Comparison of ENCODE assay signal across 18 cellular contexts in the genomic region with DNA sequence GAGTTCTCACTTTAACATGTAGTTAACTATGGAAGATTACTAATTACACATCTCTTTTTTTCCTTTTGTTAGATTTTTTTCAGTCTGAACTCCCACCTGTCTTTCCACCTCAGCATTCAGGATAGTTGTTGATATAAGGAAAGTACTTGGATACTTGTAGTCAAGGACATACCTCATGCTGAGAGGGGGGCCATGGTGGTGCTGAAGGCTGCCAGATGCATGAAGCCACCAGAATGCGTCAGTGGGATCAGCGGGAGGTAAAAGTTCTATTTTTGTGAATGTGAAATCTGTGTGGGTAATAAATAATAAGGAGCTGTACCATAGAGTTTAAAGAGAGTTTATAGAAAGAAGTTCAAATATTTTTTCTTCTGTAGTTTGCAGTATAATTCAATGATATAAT. TPM values are rescaled to one million over a fixed set of nuclear protein-coding genes. Genes with fewer than 3 reads are reported as not detected.
DNase-seq lines count a peak whose midpoint lies in the region; ATAC-seq, FAIRE-seq and TF ChIP-seq lines count a peak whose summit lies in the region.
"Had no signal": no experiment of that assay in that cellular context is flagged by ENCODE, and none has a peak within 500 bp of the region (broad histone marks: within the 10 kb centered on the region; RNA-seq: fewer than 3 reads in every experiment).

No MANE protein-coding gene starts in this region.

- POLR2A ChIA-PET in WTC11 (lab: Charles Lee): no interaction called here

- FAIRE-seq in H54 (lab: Jason Lieb, UNC): no peak
- FAIRE-seq: A549, HepG2 had no signal

- no peak overlapping the region for H3K27ac Mint-ChIP-seq in WTC11
- H3K27ac Mint-ChIP-seq in activated naive CD8-positive, alpha-beta T cell treated with anti-CD3 and anti-CD28 coated beads for 36 hours: no peak overlapping the region
- H3K27ac Mint-ChIP-seq: CD4-positive, CD25-positive, alpha-beta regulatory T cell; T-helper 1 cell treated with Interleukin-12 subunit alpha and Interleukin-12 subunit beta and Interleukin-4 antibody, amounts not matched to agents 30 μg/mL and 1 μg/mL, for 36 hours had no signal

- ATAC-seq in WTC11: 0 out of 2 replicates have a peak, but pooled peaks have one; percentile 24
- ATAC-seq: A549, HepG2, PC-3 had no signal

- H3K4me3 Mint-ChIP-seq in WTC11: no peak overlapping the region
- no peak overlapping the region for H3K4me3 Mint-ChIP-seq in activated naive CD8-positive, alpha-beta T cell treated with anti-CD3 and anti-CD28 coated beads for 36 hours
- H3K4me3 Mint-ChIP-seq: CD4-positive, CD25-positive, alpha-beta regulatory T cell; T-helper 1 cell treated with Interleukin-12 subunit alpha and Interleukin-12 subunit beta and Interleukin-4 antibody, amounts not matched to agents 30 μg/mL and 1 μg/mL, for 36 hours had no signal

- TF ChIP-seq POLR2A in H54 (IDR thresholded peaks at IDR 0.05; ENCODE audit: low read depth, low read length): no peak

- peaks cover 6% of the 10 kb centered on the region for H3K9me3 Mint-ChIP-seq in WTC11
- H3K9me3 Mint-ChIP-seq in activated naive CD8-positive, alpha-beta T cell treated with anti-CD3 and anti-CD28 coated beads for 36 hours: no peaks in the 10 kb centered on the region
- H3K9me3 Mint-ChIP-seq: T-helper 1 cell treated with Interleukin-12 subunit alpha and Interleukin-12 subunit beta and Interleukin-4 antibody, amounts not matched to agents 30 μg/mL and 1 μg/mL, for 36 hours had no signal

- TF ChIP-seq CTCF in WTC11 (IDR thresholded peaks at IDR 0.05): no peak

- CTCF ChIA-PET in WTC11 (lab: Charles Lee): no interaction called here

- peak; percentile 72 for DNase-seq in NCI-H748 (lab: John Stamatoyannopoulos, UW; ENCODE audit: unreplicated experiment)
- DNase-seq in NCI-H748 treated with DMSO at 0.1 percent for 48 hours (lab: John Stamatoyannopoulos, UW): no peak
- DNase-seq in NCI-H2171 (lab: John Stamatoyannopoulos, UW): peak; percentile 22
- DNase-seq in WTC11 (ENCODE audit: low spot score): peak; percentile 15
- DNase-seq in activated naive CD8-positive, alpha-beta T cell treated with anti-CD3 and anti-CD28 coated beads for 36 hours: no peak
- no peak for DNase-seq in activated CD4-positive, alpha-beta T cell treated with anti-CD3 and anti-CD28 coated beads, Interleukin-2, amount 50 U/mL, for 48 hours
- no peak for DNase-seq in COLO829 (ENCODE audit: low spot score)
- DNase-seq in H54 (ENCODE audit: insufficient read length, low spot score): no peak
- DNase-seq: AML-193; CD4-positive, CD25-positive, alpha-beta regulatory T cell; GOT3; MG63; NCI-H1105 treated with DMSO at 0.1 percent for 48 hours; NCI-H2081 treated with DMSO at 0.1 percent for 48 hours; PC-3 had no signal

- H3K27me3 Mint-ChIP-seq in WTC11 (ENCODE audit: low read depth): no peaks in the 10 kb centered on the region
- H3K27me3 Mint-ChIP-seq in activated naive CD8-positive, alpha-beta T cell treated with anti-CD3 and anti-CD28 coated beads for 36 hours: no peaks in the 10 kb centered on the region
- H3K27me3 Mint-ChIP-seq: CD4-positive, CD25-positive, alpha-beta regulatory T cell had no signal

- no peaks in the 10 kb centered on the region for H3K36me3 Mint-ChIP-seq in WTC11
- no peaks in the 10 kb centered on the region for H3K36me3 Mint-ChIP-seq in activated naive CD8-positive, alpha-beta T cell treated with anti-CD3 and anti-CD28 coated beads for 36 hours
- H3K36me3 Mint-ChIP-seq: CD4-positive, CD25-positive, alpha-beta regulatory T cell had no signal

- peaks cover 5% of the 10 kb centered on the region for H3K4me1 Mint-ChIP-seq in WTC11
- no peaks in the 10 kb centered on the region for H3K4me1 Mint-ChIP-seq in activated naive CD8-positive, alpha-beta T cell treated with anti-CD3 and anti-CD28 coated beads for 36 hours
- H3K4me1 Mint-ChIP-seq: CD4-positive, CD25-positive, alpha-beta regulatory T cell had no signal

TF ChIP-seq in WTC11, 78 proteins besides CTCF, POLR2A, EP300 and RAD21 (continues in another document):
- TF ChIP-seq NR2C2 (CRISPR knock-in tag; IDR thresholded peaks at IDR 0.05): no peak
- no peak for TF ChIP-seq ZNF121 (CRISPR knock-in tag; IDR thresholded peaks at IDR 0.05)
- TF ChIP-seq ZNF512 (CRISPR knock-in tag; IDR thresholded peaks at IDR 0.05; ENCODE audit: borderline replicate concordance): no peak
- TF ChIP-seq HMGXB4 (CRISPR knock-in tag; IDR thresholded peaks at IDR 0.05): no peak
- TF ChIP-seq AFF4 (CRISPR knock-in tag; IDR thresholded peaks at IDR 0.05; ENCODE audit: borderline replicate concordance): no peak
- TF ChIP-seq E2F5 (CRISPR knock-in tag; IDR thresholded peaks at IDR 0.05): no peak

RNA-seq across cellular contexts. Expression of gene NDST4, which starts 13.1 kb away (rescaled TPM):
- not detected in 3 replicates for total RNA-seq in WTC11 (2021)
- not detected for total RNA-seq in activated naive CD8-positive, alpha-beta T cell treated with anti-CD3 and anti-CD28 coated beads for 36 hours
- total RNA-seq: CD4-positive, CD25-positive, alpha-beta regulatory T cell; HepG2; PC-3 had no signal

Comparison
In these comparisons a context has a peak if more than half of its experiments do, and no peak if none do; other contexts are left out.
1. DNase-seq: peak in NCI-H748 (single experiment), NCI-H2171 (single experiment) and WTC11 (single experiment); none in NCI-H748 treated with DMSO at 0.1 percent for 48 hours (single experiment), activated naive CD8-positive, alpha-beta T cell treated with anti-CD3 and anti-CD28 coated beads for 36 hours (single experiment), activated CD4-positive, alpha-beta T cell treated with anti-CD3 and anti-CD28 coated beads, Interleukin-2, amount 50 U/mL, for 48 hours (0 of 2), COLO829 (single experiment) and H54 (single experiment).